Comparison of ENCODE assay signal across 35 cellular contexts in the genomic region with DNA sequence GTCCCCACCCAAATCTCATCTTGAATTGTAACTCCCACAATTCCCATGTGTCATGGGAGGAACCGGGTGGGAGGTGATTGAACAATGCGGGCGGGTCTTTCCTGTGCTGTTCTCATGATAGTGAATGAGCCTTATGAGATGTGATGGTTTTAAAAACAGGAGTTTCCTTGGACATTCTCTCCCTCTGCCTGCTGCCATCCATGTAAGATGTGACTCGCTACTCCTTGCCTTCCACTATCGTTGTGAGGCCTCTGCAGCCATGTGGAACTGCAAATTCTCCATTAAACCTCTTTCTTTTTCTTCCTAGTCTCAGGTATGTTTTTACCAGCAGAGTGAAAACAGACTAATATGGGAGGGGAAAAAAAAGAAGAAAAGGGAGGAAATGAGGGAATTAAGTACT. TPM values are rescaled to one million over a fixed set of nuclear protein-coding genes. Genes with fewer than 3 reads are reported as not detected.
DNase-seq lines count a peak whose midpoint lies in the region; ATAC-seq, FAIRE-seq and TF ChIP-seq lines count a peak whose summit lies in the region.
"Had no signal": no experiment of that assay in that cellular context is flagged by ENCODE, and none has a peak within 500 bp of the region (broad histone marks: within the 10 kb centered on the region; RNA-seq: fewer than 3 reads in every experiment).

No MANE protein-coding gene starts in this region.

- BruUV-seq in HepG2 (replicated peaks; lab: Mats Ljungman, UMichigan) (no TSS peak), K562 (replicated peaks; lab: Mats Ljungman, UMichigan) (no TSS peak)

- peaks cover 2% of the 10 kb centered on the region for H3K27me3 Mint-ChIP-seq in activated CD4-positive, alpha-beta T cell treated with anti-CD3 and anti-CD28 coated beads, Interleukin-2, amount 10 ng/mL, durations not matched to agents 24 days and 14 days

- CTCF ChIA-PET in HepG2 (lab: Yijun Ruan, JAX; ENCODE audit: low intra/inter-chr PET ratio, low total read pairs) = no interaction called here
- CTCF ChIA-PET in HEK293 (lab: Yijun Ruan, JAX) = no interaction called here
- CTCF ChIA-PET in K562 (lab: Yijun Ruan, JAX; ENCODE audit: low intra/inter-chr PET ratio) = no interaction called here

- no peak for TF ChIP-seq CTCF in HepG2 (CRISPR knock-in tag; IDR thresholded peaks at IDR 0.05)
- TF ChIP-seq CTCF in right lobe of liver (IDR thresholded peaks at IDR 0.05) = no peak
- no peak for TF ChIP-seq CTCF in HEK293 (tag by site-specific recombination; IDR thresholded peaks at IDR 0.05)
- TF ChIP-seq CTCF in K562 (IDR thresholded peaks at IDR 0.05 in 2 of 3, conservative IDR thresholded peaks at IDR 0.05 in 1 of 3; ENCODE audit: insufficient read depth in 2 of 3, low read depth in 1 of 3, low read length in 3 of 3) = no peak

- H3K4me1 ChIP-seq in HepG2 (ENCODE audit: insufficient read depth, low read length) = 0 out of 2 replicates have a peak, but pooled peaks cover 7% of the 10 kb centered on the region
- H3K4me1 ChIP-seq in right lobe of liver = no peaks in the 10 kb centered on the region
- no peaks in the 10 kb centered on the region for H3K4me1 ChIP-seq in HEK293 (ENCODE audit: control insufficient read depth, insufficient read depth, low read length)
- no peaks in the 10 kb centered on the region for H3K4me1 ChIP-seq in K562 (replicated peaks in 1 of 2; ENCODE audit: control insufficient read depth in 2 of 2, insufficient read depth in 2 of 2, low read length in 2 of 2)
- H3K4me1 ChIP-seq: A549, BE2C, Caco-2 had no signal

- H3K9me3 ChIP-seq in HepG2 (ENCODE audit: low read length) (0 out of 2 replicates have a peak, but pooled peaks cover 4% of the 10 kb centered on the region), right lobe of liver (no peaks in the 10 kb centered on the region), HEK293 (ENCODE audit: control insufficient read depth, insufficient read depth, low read depth, low read length) (no peaks in the 10 kb centered on the region), K562 (replicated peaks; ENCODE audit: control insufficient read depth, insufficient read depth, low read depth, low read length) (no peaks in the 10 kb centered on the region)
- H3K9me3 ChIP-seq: A549, BE2C had no signal

- H3K79me2 ChIP-seq in HepG2 (ENCODE audit: insufficient read depth, low read length) (no peaks in the 10 kb centered on the region), K562 (ENCODE audit: control insufficient read depth, insufficient read depth, low read length) (no peaks in the 10 kb centered on the region)

- POLR2A ChIA-PET in HepG2 (lab: Yijun Ruan, JAX) = no interaction called here
- POLR2A ChIA-PET in HEK293 (lab: Yijun Ruan, JAX) = no interaction called here
- POLR2A ChIA-PET in K562 (lab: Yijun Ruan, JAX) = no interaction called here

- intact Hi-C loops in HepG2 (cut with micrococcal nuclease; ENCODE audit: unreplicated experiment) (no loop called here), right lobe of liver (cut with DNase I) (no loop called here), K562 (cut with micrococcal nuclease) (no loop called here)
- intact Hi-C loops in activated CD4-positive, alpha-beta T cell treated with anti-CD3 and anti-CD28 coated beads, Interleukin-2, amount 10 ng/mL, durations not matched to agents 24 days and 14 days (cut with micrococcal nuclease) = no loop called here

- H3K9me1 ChIP-seq in K562 (ENCODE audit: control insufficient read depth, insufficient read depth, low read length) = no peaks in the 10 kb centered on the region

- ATAC-seq in HepG2 = no peak
- ATAC-seq in right lobe of liver = no peak
- ATAC-seq in K562 = no peak
- ATAC-seq: A549; CD8-positive, alpha-beta T cell had no signal

- no peak overlapping the region for H3K4me3 Mint-ChIP-seq in activated CD4-positive, alpha-beta T cell treated with anti-CD3 and anti-CD28 coated beads, Interleukin-2, amount 10 ng/mL, durations not matched to agents 24 days and 14 days
- H3K4me3 Mint-ChIP-seq: B cell; CD14-positive monocyte; CD4-positive, alpha-beta memory T cell; CD4-positive, alpha-beta T cell; CD4-positive, CD25-positive, alpha-beta regulatory T cell; CD8-positive, alpha-beta memory T cell; CD8-positive, alpha-beta T cell had no signal

- no peak for TF ChIP-seq EP300 in HepG2 (IDR thresholded peaks at IDR 0.05; ENCODE audit: low read depth in 2 of 2, low read length in 2 of 2)
- TF ChIP-seq EP300 in HepG2 (CRISPR knock-in tag; IDR thresholded peaks at IDR 0.05; ENCODE audit: borderline replicate concordance) = no peak
- no peak for TF ChIP-seq EP300 in K562 (IDR thresholded peaks at IDR 0.05; ENCODE audit: low read length)

- H3K36me3 ChIP-seq in HepG2 (replicated peaks in 1 of 2; ENCODE audit: control insufficient read depth in 1 of 2, insufficient read depth in 2 of 2, low read length in 2 of 2) = no peaks in the 10 kb centered on the region
- no peaks in the 10 kb centered on the region for H3K36me3 ChIP-seq in right lobe of liver
- H3K36me3 ChIP-seq in HEK293 (ENCODE audit: control insufficient read depth in 2 of 2, insufficient read depth in 1 of 2, low read length in 2 of 2) = no peaks in the 10 kb centered on the region
- no peaks in the 10 kb centered on the region for H3K36me3 ChIP-seq in K562 (ENCODE audit: control insufficient read depth, insufficient read depth, low read length)
- H3K36me3 ChIP-seq: BE2C; BLaER1; BLaER1 treated with 17β-estradiol and CSF1 and Interleukin-3, amounts not matched to agents 10 nM and 100 nM had no signal

- H3K4me3 ChIP-seq in HepG2 (replicated peaks in 1 of 3; ENCODE audit: insufficient read depth in 1 of 3, low read depth in 2 of 3, low read length in 3 of 3) = no peak overlapping the region
- no peak overlapping the region for H3K4me3 ChIP-seq in right lobe of liver
- H3K4me3 ChIP-seq in HEK293 (ENCODE audit: low read depth, low read length) = no peak overlapping the region
- H3K4me3 ChIP-seq in K562 = no peak overlapping the region
- H3K4me3 ChIP-seq: A549; BLaER1; BLaER1 treated with 17β-estradiol and CSF1 and Interleukin-3, amounts not matched to agents 10 nM and 100 nM had no signal

- in situ Hi-C loops in HepG2 (cut with HindIII; ENCODE audit: extremely low pct_ligation_motif_present, low pct_unique_long_range_greater_than_20kb) = no loop called here
- in situ Hi-C loops in K562 (cut with MboI) = loop anchor here (25.0 kb wide), 1 partner anchor 408 kb away; no protein-coding TSS in a partner anchor

- TF ChIP-seq POLR2A in HepG2 (IDR thresholded peaks at IDR 0.05; ENCODE audit: insufficient read depth in 1 of 2, low read depth in 2 of 2, low read length in 2 of 2) (no peak), right lobe of liver (IDR thresholded peaks at IDR 0.05) (no peak), K562 (conservative IDR thresholded peaks at IDR 0.05) (no peak)

- no peaks in the 10 kb centered on the region for H3K4me1 Mint-ChIP-seq in activated CD4-positive, alpha-beta T cell treated with anti-CD3 and anti-CD28 coated beads, Interleukin-2, amount 10 ng/mL, durations not matched to agents 24 days and 14 days
- H3K4me1 Mint-ChIP-seq: CD4-positive, alpha-beta memory T cell; CD4-positive, CD25-positive, alpha-beta regulatory T cell; CD8-positive, alpha-beta memory T cell had no signal

- TF ChIP-seq RAD21 in HepG2 (CRISPR knock-in tag; IDR thresholded peaks at IDR 0.05) (no peak), K562 (CRISPR knock-in tag; conservative IDR thresholded peaks at IDR 0.05 in 1 of 2, IDR thresholded peaks at IDR 0.05 in 1 of 2) (no peak)

- DNase-seq in HepG2 (ENCODE audit: low spot score) = no peak
- DNase-seq in right lobe of liver = no peak
- no peak for DNase-seq in K562 (ENCODE audit: extremely low read depth in 1 of 4, low spot score in 3 of 4)
- no peak for DNase-seq in activated CD4-positive, alpha-beta T cell treated with anti-CD3 and anti-CD28 coated beads, Interleukin-2, amount 10 ng/mL, durations not matched to agents 24 days and 14 days
- no peak for DNase-seq in T-helper 2 cell
- DNase-seq: 8988T; ACHN; AML-193; BE2C; C1 segment of cervical spinal cord; Caco-2; Calu3; CD4-positive, alpha-beta memory T cell; CD4-positive, alpha-beta T cell; CD4-positive, CD25-positive, alpha-beta regulatory T cell; CD8-positive, alpha-beta memory T cell; CD8-positive, alpha-beta T cell; COR-L47; DMS 273 treated with DMSO at 0.1 percent for 48 hours; DMS153; DMS53; DMS79; DMS79 treated with DMSO at 0.1 percent for 48 hours; DND-41; EL had no signal

- H3K9me3 Mint-ChIP-seq in activated CD4-positive, alpha-beta T cell treated with anti-CD3 and anti-CD28 coated beads, Interleukin-2, amount 10 ng/mL, durations not matched to agents 24 days and 14 days = no peaks in the 10 kb centered on the region
- H3K9me3 Mint-ChIP-seq: CD4-positive, alpha-beta memory T cell; CD4-positive, alpha-beta T cell; CD8-positive, alpha-beta memory T cell; CD8-positive, alpha-beta T cell had no signal

- no peak overlapping the region for H3K27ac Mint-ChIP-seq in activated CD4-positive, alpha-beta T cell treated with anti-CD3 and anti-CD28 coated beads, Interleukin-2, amount 10 ng/mL, durations not matched to agents 24 days and 14 days
- H3K27ac Mint-ChIP-seq: B cell; CD14-positive monocyte; CD4-positive, alpha-beta memory T cell; CD4-positive, alpha-beta T cell; CD4-positive, CD25-positive, alpha-beta regulatory T cell; CD8-positive, alpha-beta memory T cell; CD8-positive, alpha-beta T cell had no signal

- H4K20me1 ChIP-seq in HepG2 (ENCODE audit: insufficient read depth, low read length) (no peaks in the 10 kb centered on the region), K562 (replicated peaks; ENCODE audit: control insufficient read depth, insufficient read depth, low read length) (no peaks in the 10 kb centered on the region)
- H4K20me1 ChIP-seq: BLaER1; BLaER1 treated with 17β-estradiol and CSF1 and Interleukin-3, amounts not matched to agents 10 nM and 100 nM had no signal

- no peak overlapping the region for H2AFZ ChIP-seq in HepG2 (ENCODE audit: low read length)
- H2AFZ ChIP-seq in K562 (ENCODE audit: low read depth, low read length) = no peak overlapping the region

- no peak for FAIRE-seq in HepG2 (lab: Jason Lieb, UNC)
- no peak for FAIRE-seq in K562 (lab: Jason Lieb, UNC)
- FAIRE-seq: A204.1, D721Med had no signal

- no peak overlapping the region for H3K9ac ChIP-seq in HepG2 (ENCODE audit: insufficient read depth, low read depth, low read length)
- H3K9ac ChIP-seq in K562 (ENCODE audit: insufficient read depth in 1 of 2, low read depth in 2 of 2, low read length in 2 of 2) = no peak overlapping the region
- H3K9ac ChIP-seq: BLaER1; BLaER1 treated with 17β-estradiol and CSF1 and Interleukin-3, amounts not matched to agents 10 nM and 100 nM had no signal

- H3K27ac ChIP-seq in HepG2 (ENCODE audit: extremely low read length, insufficient read depth, low read length) (no peak overlapping the region), right lobe of liver (no peak overlapping the region), HEK293 (ENCODE audit: extremely low read depth, low read depth, low read length) (no peak overlapping the region), K562 (ENCODE audit: extremely low read depth, low read depth, low read length) (no peak overlapping the region)
- H3K27ac ChIP-seq: 22Rv1; A549; BLaER1; BLaER1 treated with 17β-estradiol and CSF1 and Interleukin-3, amounts not matched to agents 10 nM and 100 nM; C4-2B had no signal

- H3K4me2 ChIP-seq in HepG2 (ENCODE audit: low read depth, low read length) (no peak overlapping the region), K562 (ENCODE audit: insufficient read depth, low read length) (no peak overlapping the region)
- H3K4me2 ChIP-seq: A549; BLaER1; BLaER1 treated with 17β-estradiol and CSF1 and Interleukin-3, amounts not matched to agents 10 nM and 100 nM had no signal

- 39% methylated on average over 5 of the region's 5 CpGs for WGBS in HepG2 (ENCODE audit: low lambda C conversion rate)
- 74% methylated on average over 4 of the region's 5 CpGs for WGBS in right lobe of liver (ENCODE audit: insufficient coverage, low coverage, low lambda C conversion rate, missing lambda C conversion rate)
- 27% methylated on average over 5 of the region's 5 CpGs for WGBS in K562 (ENCODE audit: insufficient coverage, low coverage, missing lambda C conversion rate)

- H3K27me3 ChIP-seq in HepG2 (ENCODE audit: control insufficient read depth in 1 of 2, insufficient read depth in 2 of 2, low read length in 2 of 2) (no peaks in the 10 kb centered on the region), right lobe of liver (no peaks in the 10 kb centered on the region), K562 (ENCODE audit: control insufficient read depth in 2 of 2, insufficient read depth in 2 of 2, low read length in 2 of 2) (peaks cover 0 to 7% of the 10 kb centered on the region in 2 experiments; a peak in 1 of 5 replicates)
- H3K27me3 ChIP-seq: BE2C; BLaER1; BLaER1 treated with 17β-estradiol and CSF1 and Interleukin-3, amounts not matched to agents 10 nM and 100 nM had no signal

- no peaks in the 10 kb centered on the region for H3K36me3 Mint-ChIP-seq in activated CD4-positive, alpha-beta T cell treated with anti-CD3 and anti-CD28 coated beads, Interleukin-2, amount 10 ng/mL, durations not matched to agents 24 days and 14 days (ENCODE audit: low read depth)
- H3K36me3 Mint-ChIP-seq: CD14-positive monocyte; CD4-positive, alpha-beta memory T cell; CD4-positive, CD25-positive, alpha-beta regulatory T cell; CD8-positive, alpha-beta memory T cell; CD8-positive, alpha-beta T cell had no signal

RNA-seq across cellular contexts. Expression of gene ARHGAP5, which starts 22.6 kb away (rescaled TPM):
- total RNA-seq in HepG2 (2016; rRNA removed; fragmentation: Illumina TruSeq; extraction: Trizol) = 144 and 251 TPM in 2 replicates
- total RNA-seq in HepG2 (2016; cell fraction: cytosol; rRNA removed; fragmentation: Illumina TruSeq; extraction: Trizol; ENCODE audit: low read depth) = 107 and 120 TPM in 2 replicates
- 143 and 234 TPM in 2 replicates for total RNA-seq in HepG2 (2016; cell fraction: insoluble cytoplasmic fraction; rRNA removed; fragmentation: Illumina TruSeq; extraction: Trizol)
- total RNA-seq in HepG2 (2016; cell fraction: membrane; rRNA removed; fragmentation: Illumina TruSeq; extraction: Trizol) = 251 and 354 TPM in 2 replicates
- 126 and 127 TPM in 2 replicates for total RNA-seq in HepG2 (2016; cell fraction: nucleus; rRNA removed; fragmentation: Illumina TruSeq; extraction: Trizol)
- 33.2 and 33.7 TPM in 2 replicates for polyA plus RNA-seq in HepG2 (2011; rRNA removed)
- 9.5 and 23.4 TPM in 2 replicates for polyA plus RNA-seq in HepG2 (2011; cell fraction: cytosol; rRNA removed)
- polyA plus RNA-seq in HepG2 (2011; cell fraction: nucleus; rRNA removed) = 16.4 and 21.5 TPM in 2 replicates
- 66.9 and 68.2 TPM in 2 replicates for polyA plus RNA-seq in HepG2 (2012)
- polyA plus RNA-seq in HepG2 (2016; cell fraction: cytosol; fragmentation: Illumina TruSeq; extraction: Trizol; ENCODE audit: low read depth) = 7.1 and 8.7 TPM in 2 replicates
- 97.2 and 109 TPM in 2 replicates for polyA plus RNA-seq in HepG2 (2016; cell fraction: insoluble cytoplasmic fraction; fragmentation: Illumina TruSeq; extraction: Trizol; ENCODE audit: low read depth)
- polyA plus RNA-seq in HepG2 (2016; cell fraction: membrane; fragmentation: Illumina TruSeq; extraction: Trizol; ENCODE audit: low read depth) = 24.4 and 27.7 TPM in 2 replicates
- polyA plus RNA-seq in HepG2 (2016; cell fraction: nucleus; fragmentation: Illumina TruSeq; extraction: Trizol; ENCODE audit: insufficient read depth, low read depth) = 58.3 and 60.5 TPM in 2 replicates
- polyA minus RNA-seq in HepG2 (2011; rRNA and poly(A)+ RNA removed; ENCODE audit: low replicate concordance) = 32.3 and 33.4 TPM in 2 replicates
- 126 and 147 TPM in 2 replicates for polyA minus RNA-seq in HepG2 (2011; cell fraction: cytosol; rRNA and poly(A)+ RNA removed)
- polyA minus RNA-seq in HepG2 (2011; cell fraction: nucleus; rRNA and poly(A)+ RNA removed) = 187 and 220 TPM in 2 replicates
- 10 to 100 TPM; 32.0 to 60.5 (median 50.1) TPM for total RNA-seq in right lobe of liver
- 4.8 and 32.4 TPM in 2 replicates for total RNA-seq in K562 (2011; cell fraction: chromatin; rRNA removed; ENCODE audit: low replicate concordance)
- total RNA-seq in K562 (2011; cell fraction: nucleolus; rRNA removed) = 2.0 and 4.3 TPM in 2 replicates
- 8.2 and 10.0 TPM in 2 replicates for total RNA-seq in K562 (2011; cell fraction: nucleoplasm; rRNA removed)
- total RNA-seq in K562 (2014; rRNA removed) = 10.2 and 10.4 TPM in 2 replicates
- 21.8 and 27.3 TPM in 2 replicates for total RNA-seq in K562 (2014; rRNA removed; fragmentation: Illumina TruSeq; extraction: Trizol)
- 21.1 and 21.2 TPM in 2 replicates for total RNA-seq in K562 (2015; rRNA removed; fragmentation: Illumina TruSeq; extraction: Trizol)
- 20.8 and 21.5 TPM in 2 replicates for total RNA-seq in K562 (2021)
- 10.4 and 12.7 TPM in 2 replicates for polyA plus RNA-seq in K562 (2011; rRNA removed)
- 1.4 and 3.6 TPM in 2 replicates for polyA plus RNA-seq in K562 (2011; cell fraction: cytosol; rRNA removed)
- polyA plus RNA-seq in K562 (2011; cell fraction: nucleus; rRNA removed) = 3.0 and 4.7 TPM in 2 replicates
- 9.6 and 11.4 TPM in 2 replicates for polyA plus RNA-seq in K562 (2012)
- polyA plus RNA-seq in K562 (2014; fragmentation: Illumina TruSeq; extraction: Trizol) = 9.6 and 12.1 TPM in 2 replicates
- polyA plus RNA-seq in K562 (2014; fragmentation: Nextera tagmentation; extraction: Ambion mirVana) = 1 to 10 TPM; 3.1 to 4.4 TPM
- 6.2 and 7.6 TPM in 2 replicates for polyA plus RNA-seq in K562 (2014; rRNA removed)
- polyA minus RNA-seq in K562 (2011; rRNA and poly(A)+ RNA removed) = 47.5 and 58.8 TPM in 2 replicates
- polyA minus RNA-seq in K562 (2011; cell fraction: cytosol; rRNA and poly(A)+ RNA removed) = 13.1 and 19.8 TPM in 2 replicates
- polyA minus RNA-seq in K562 (2011; cell fraction: nucleus; rRNA and poly(A)+ RNA removed) = 8.8 and 18.4 TPM in 2 replicates
- total RNA-seq in activated CD4-positive, alpha-beta T cell treated with anti-CD3 and anti-CD28 coated beads, Interleukin-2, amount 10 ng/mL, durations not matched to agents 24 days and 14 days = 26.9 and 27.6 TPM in 2 replicates

Comparison
In these comparisons a context has a peak if more than half of its experiments do, and no peak if none do; other contexts are left out.
1. Of the 241 proteins assayed by ChIP-seq in both HepG2 and K562: peak only in HepG2: none; only in K562: none; in both: ZNF431; in neither: 240.